16 cellular contexts compared by ENCODE assay signal in genomic region chr13:77579971-77580370, GRCh38. TPM values are rescaled to one million over a fixed set of nuclear protein-coding genes. Genes with fewer than 3 reads are reported as not detected.
"Had no signal": no experiment of that assay in that cellular context is flagged by ENCODE, and none has a peak within 500 bp of the region (broad histone marks: within the 10 kb centered on the region; RNA-seq: fewer than 3 reads in every experiment).

No MANE protein-coding gene starts in this region.

- ATAC-seq: activated naive CD8-positive, alpha-beta T cell treated with anti-CD3 and anti-CD28 coated beads, Interleukin-2, amount 50 U/mL, for 24 hours; gastrocnemius medialis; heart right ventricle; left cardiac atrium; right lobe of liver; upper lobe of right lung had no signal

- H3K9me3 ChIP-seq: ascending aorta, gastrocnemius medialis, heart right ventricle, lower lobe of right lung, right lobe of liver, upper lobe of right lung had no signal

- H3K4me1 Mint-ChIP-seq: activated naive CD8-positive, alpha-beta T cell treated with anti-CD3 and anti-CD28 coated beads, Interleukin-2, amount 50 U/mL, for 24 hours; nephron progenitor cell had no signal

- H3K4me3 Mint-ChIP-seq: activated naive CD4-positive, alpha-beta T cell treated with anti-CD3 and anti-CD28 coated beads for 36 hours; activated naive CD8-positive, alpha-beta T cell treated with anti-CD3 and anti-CD28 coated beads, Interleukin-2, amount 50 U/mL, for 24 hours; mesothelial cell of epicardium; nephron progenitor cell; stimulated activated naive CD8-positive, alpha-beta T cell treated with anti-CD3 and anti-CD28 coated beads, Interleukin-15, Interleukin-2, amounts not matched to agents 100 ng/mL and 50 ng/mL, for 24 hours had no signal

- H3K27ac Mint-ChIP-seq: activated naive CD4-positive, alpha-beta T cell treated with anti-CD3 and anti-CD28 coated beads for 36 hours; activated naive CD8-positive, alpha-beta T cell treated with anti-CD3 and anti-CD28 coated beads, Interleukin-2, amount 50 U/mL, for 24 hours; activated T-helper 2 cell treated with anti-CD3 and anti-CD28 coated beads, Interferon-gamma antibody, Interleukin-2, Interleukin-4, amounts not matched to agents 10 μg/mL and 5 μg/mL and 100 μg/mL, durations not matched to agents 14 hours and 24 hours and 36 hours; mesothelial cell of epicardium; nephron progenitor cell; stimulated activated naive CD8-positive, alpha-beta T cell treated with anti-CD3 and anti-CD28 coated beads, Interleukin-15, Interleukin-2, amounts not matched to agents 100 ng/mL and 50 ng/mL, for 24 hours had no signal

- H3K4me1 ChIP-seq: ascending aorta, gastrocnemius medialis, lower lobe of right lung, right lobe of liver, upper lobe of right lung had no signal

- H3K36me3 ChIP-seq: ascending aorta, gastrocnemius medialis, heart right ventricle, lower lobe of right lung, right lobe of liver, upper lobe of right lung had no signal

- H3K36me3 Mint-ChIP-seq: mesothelial cell of epicardium had no signal

- H3K27ac ChIP-seq: ascending aorta, gastrocnemius medialis, heart right ventricle, lower lobe of right lung, right lobe of liver, upper lobe of right lung had no signal

- H3K4me3 ChIP-seq: ascending aorta, gastrocnemius medialis, heart right ventricle, lower lobe of right lung, right lobe of liver, upper lobe of right lung had no signal

- H3K9me3 Mint-ChIP-seq: activated naive CD4-positive, alpha-beta T cell treated with anti-CD3 and anti-CD28 coated beads for 36 hours; activated naive CD8-positive, alpha-beta T cell treated with anti-CD3 and anti-CD28 coated beads, Interleukin-2, amount 50 U/mL, for 24 hours; activated T-helper 2 cell treated with anti-CD3 and anti-CD28 coated beads, Interferon-gamma antibody, Interleukin-2, Interleukin-4, amounts not matched to agents 10 μg/mL and 5 μg/mL and 100 μg/mL, durations not matched to agents 14 hours and 24 hours and 36 hours; nephron progenitor cell; stimulated activated naive CD8-positive, alpha-beta T cell treated with anti-CD3 and anti-CD28 coated beads, Interleukin-15, Interleukin-2, amounts not matched to agents 100 ng/mL and 50 ng/mL, for 24 hours had no signal

- DNase-seq: activated naive CD4-positive, alpha-beta T cell treated with anti-CD3 and anti-CD28 coated beads for 36 hours; activated naive CD8-positive, alpha-beta T cell treated with anti-CD3 and anti-CD28 coated beads, Interleukin-2, amount 50 U/mL, for 24 hours; activated T-cell treated with anti-CD3 and anti-CD28 coated beads for 4 hours; erythroblast; gastrocnemius medialis; heart right ventricle; left cardiac atrium; lower lobe of right lung; nephron progenitor cell; right lobe of liver; upper lobe of right lung had no signal

- H3K27me3 ChIP-seq: ascending aorta, gastrocnemius medialis, right lobe of liver, upper lobe of right lung had no signal

RNA-seq across cellular contexts. Expression of gene SCEL, which starts 44.5 kb away (rescaled TPM):
- total RNA-seq: activated naive CD4-positive, alpha-beta T cell treated with anti-CD3 and anti-CD28 coated beads for 36 hours; activated T-helper 2 cell treated with anti-CD3 and anti-CD28 coated beads, Interferon-gamma antibody, Interleukin-2, Interleukin-4, amounts not matched to agents 10 μg/mL and 5 μg/mL and 100 μg/mL, durations not matched to agents 14 hours and 24 hours and 36 hours; ascending aorta; gastrocnemius medialis; mesothelial cell of epicardium; osteoblast; right lobe of liver had no signal
